12 cellular contexts compared by ENCODE assay signal in genomic region chr10:4234661-4235060, GRCh38.
A peak's percentile ranks its signal among the peaks of the same experiment; 100 is the strongest.
DNase-seq lines count a peak whose midpoint lies in the region; ATAC-seq lines count a peak whose summit lies in the region.
"Had no signal": no experiment of that assay in that cellular context is flagged by ENCODE, and none has a peak within 500 bp of the region (broad histone marks: within the 10 kb centered on the region; RNA-seq: fewer than 3 reads in every experiment).

No MANE protein-coding gene starts in this region.

- H3K4me1 ChIP-seq in CD4-positive, alpha-beta memory T cell (ENCODE audit: insufficient read depth, low read length): peaks cover 8% of the 10 kb centered on the region
- peaks cover 0 to 11% of the 10 kb centered on the region in 2 donors for H3K4me1 ChIP-seq in naive thymus-derived CD4-positive, alpha-beta T cell (ENCODE audit: control insufficient read depth in 2 of 2, insufficient read depth in 2 of 2, low read length in 2 of 2)
- H3K4me1 ChIP-seq: heart left ventricle had no signal

- no peaks in the 10 kb centered on the region for H3K27me3 ChIP-seq in CD4-positive, alpha-beta memory T cell (ENCODE audit: insufficient read depth, low read length)
- H3K27me3 ChIP-seq in naive thymus-derived CD4-positive, alpha-beta T cell (ENCODE audit: control insufficient read depth in 2 of 2, insufficient read depth in 2 of 2, low read length in 2 of 2): no peaks in the 10 kb centered on the region
- H3K27me3 ChIP-seq: heart left ventricle had no signal

- no peak overlapping the region for H3K4me3 ChIP-seq in CD4-positive, alpha-beta memory T cell (ENCODE audit: low read length in 2 of 2)
- H3K4me3 ChIP-seq in naive thymus-derived CD4-positive, alpha-beta T cell (ENCODE audit: low read length): no peak overlapping the region
- H3K4me3 ChIP-seq: heart left ventricle had no signal

- no peaks in the 10 kb centered on the region for H3K36me3 ChIP-seq in CD4-positive, alpha-beta memory T cell (ENCODE audit: insufficient read depth, low read length)
- H3K36me3 ChIP-seq in naive thymus-derived CD4-positive, alpha-beta T cell (ENCODE audit: control insufficient read depth in 2 of 3, insufficient read depth in 3 of 3, low read length in 3 of 3): no peaks in the 10 kb centered on the region

- no peaks in the 10 kb centered on the region for H3K9me3 ChIP-seq in CD4-positive, alpha-beta memory T cell (ENCODE audit: control insufficient read depth in 1 of 2, low read length in 2 of 2)
- no peaks in the 10 kb centered on the region for H3K9me3 ChIP-seq in naive thymus-derived CD4-positive, alpha-beta T cell (ENCODE audit: control insufficient read depth in 2 of 3, low read length in 3 of 3)

- peaks cover 0 to 9% (median 5%) of the 10 kb centered on the region in 8 donors for H3K9me3 Mint-ChIP-seq in CD4-positive, alpha-beta memory T cell
- peaks cover 0 to 12% (median 0%) of the 10 kb centered on the region in 11 donors for H3K9me3 Mint-ChIP-seq in naive thymus-derived CD4-positive, alpha-beta T cell

- peak; percentile 46 to 69 (median 53) for DNase-seq in CD4-positive, alpha-beta memory T cell
- DNase-seq in MV-4-11 (lab: John Stamatoyannopoulos, UW) (peak; percentile 97), cortex of kidney (lab: John Stamatoyannopoulos, UW) (no peak), cerebellum (ENCODE audit: low spot score) (no peak), hypothalamus (lab: John Stamatoyannopoulos, UW) (no peak), NCI-H69 (lab: John Stamatoyannopoulos, UW) (no peak)
- DNase-seq in activated CD8-positive, alpha-beta memory T cell treated with anti-CD3 and anti-CD28 coated beads for 4 hours (ENCODE audit: low read depth in 2 of 2): peak; percentile 18 to 28
- no peak for DNase-seq in naive thymus-derived CD4-positive, alpha-beta T cell
- DNase-seq: heart left ventricle, HFFc6, NCI-H2227 treated with DMSO at 0.1 percent for 48 hours had no signal

- ATAC-seq in naive thymus-derived CD4-positive, alpha-beta T cell: peak; percentile 94
- ATAC-seq: heart left ventricle had no signal

- H3K4me1 Mint-ChIP-seq in CD4-positive, alpha-beta memory T cell: peaks cover 12 to 23% (median 15%) of the 10 kb centered on the region in 4 donors
- H3K4me1 Mint-ChIP-seq in naive thymus-derived CD4-positive, alpha-beta T cell: peaks cover 0 to 5% (median 0%) of the 10 kb centered on the region in 7 donors

- CTCF ChIA-PET in CD4-positive, alpha-beta memory T cell (lab: Charles Lee; ENCODE audit: partially characterized antibody): interaction anchor here (1.5 kb wide), 1 partner anchor 12 kb away, joined by 3 read pairs; no protein-coding TSS in a partner anchor
- CTCF ChIA-PET in naive thymus-derived CD4-positive, alpha-beta T cell (lab: Charles Lee): no interaction called here

- H3K27ac ChIP-seq in CD4-positive, alpha-beta memory T cell (ENCODE audit: low read depth, low read length): no peak overlapping the region
- H3K27ac ChIP-seq in naive thymus-derived CD4-positive, alpha-beta T cell (ENCODE audit: low read depth, low read length): no peak overlapping the region
- H3K27ac ChIP-seq: heart left ventricle, VCaP had no signal

- peak overlapping the region in 3 of 7 donors; percentile 9 to 51 (median 48) for H3K27ac Mint-ChIP-seq in CD4-positive, alpha-beta memory T cell
- no peak overlapping the region for H3K27ac Mint-ChIP-seq in naive thymus-derived CD4-positive, alpha-beta T cell
- H3K27ac Mint-ChIP-seq: HFFc6 had no signal

- H3K27me3 Mint-ChIP-seq in CD4-positive, alpha-beta memory T cell: no peaks in the 10 kb centered on the region
- peaks cover 0 to 13% (median 0%) of the 10 kb centered on the region in 5 donors for H3K27me3 Mint-ChIP-seq in naive thymus-derived CD4-positive, alpha-beta T cell

- intact Hi-C loops in CD4-positive, alpha-beta memory T cell (cut with micrococcal nuclease): no loop called here
- intact Hi-C loops in naive thymus-derived CD4-positive, alpha-beta T cell (cut with micrococcal nuclease): no loop called here

- POLR2A ChIA-PET in CD4-positive, alpha-beta memory T cell (lab: Charles Lee; ENCODE audit: partially characterized antibody): interaction anchor here (0.6 to 0.9 kb wide), 3 partner anchors 298 to 452 kb away, joined by 3 read pairs; no protein-coding TSS in a partner anchor
- POLR2A ChIA-PET in naive thymus-derived CD4-positive, alpha-beta T cell (lab: Charles Lee): interaction anchor here (0.6 kb wide), 1 partner anchor 186 kb away, joined by 3 read pairs; no protein-coding TSS in a partner anchor

- peak overlapping the region in 4 of 8 donors; percentile 14 to 43 (median 31) for H3K4me3 Mint-ChIP-seq in CD4-positive, alpha-beta memory T cell
- no peak overlapping the region for H3K4me3 Mint-ChIP-seq in naive thymus-derived CD4-positive, alpha-beta T cell
- H3K4me3 Mint-ChIP-seq: HFFc6 had no signal

- no peaks in the 10 kb centered on the region for H3K36me3 Mint-ChIP-seq in CD4-positive, alpha-beta memory T cell
- H3K36me3 Mint-ChIP-seq in naive thymus-derived CD4-positive, alpha-beta T cell: peaks cover 0 to 6% (median 0%) of the 10 kb centered on the region in 5 donors

Comparison
In these comparisons a context has a peak if more than half of its experiments do, and no peak if none do; other contexts are left out.
1. DNase-seq: peak in CD4-positive, alpha-beta memory T cell (5 of 5), MV-4-11 (single experiment) and activated CD8-positive, alpha-beta memory T cell treated with anti-CD3 and anti-CD28 coated beads for 4 hours (2 of 2); none in naive thymus-derived CD4-positive, alpha-beta T cell (0 of 9), cortex of kidney (single experiment), cerebellum (single experiment), hypothalamus (0 of 51) and NCI-H69 (single experiment).